18 cellular contexts compared by ENCODE assay signal in genomic region chr7:155786491-155786890, GRCh38. TPM values are rescaled to one million over a fixed set of nuclear protein-coding genes. Genes with fewer than 3 reads are reported as not detected.
DNase-seq lines count a peak whose midpoint lies in the region; TF ChIP-seq lines count a peak whose summit lies in the region.
"Had no signal": no experiment of that assay in that cellular context is flagged by ENCODE, and none has a peak within 500 bp of the region (broad histone marks: within the 10 kb centered on the region; RNA-seq: fewer than 3 reads in every experiment).

No MANE protein-coding gene starts in this region.

- H3K4me1 ChIP-seq in H9 (ENCODE audit: insufficient read depth, low read length) (no peaks in the 10 kb centered on the region), adipocyte (ENCODE audit: control insufficient read depth, insufficient read depth, low read length) (peaks cover 4% of the 10 kb centered on the region), sigmoid colon (peaks cover 0 to 13% (median 12%) of the 10 kb centered on the region in 4 donors)
- no peaks in the 10 kb centered on the region for H3K4me1 ChIP-seq in CD8-positive, alpha-beta memory T cell (ENCODE audit: insufficient read depth, low read length)

- H2AK5ac ChIP-seq in H9 (ENCODE audit: insufficient read length, low read length) = no peak overlapping the region

- H3K27ac ChIP-seq in H9 (ENCODE audit: insufficient read length, low read depth, low read length) (no peak overlapping the region), sigmoid colon (no peak overlapping the region)
- no peak overlapping the region for H3K27ac ChIP-seq in CD8-positive, alpha-beta memory T cell (ENCODE audit: low read depth, low read length)
- H3K27ac ChIP-seq: C4-2B had no signal

- H3K36me3 ChIP-seq in adipocyte (ENCODE audit: control insufficient read depth, insufficient read depth, low read length, severe bottlenecking) (peaks cover 9% of the 10 kb centered on the region), sigmoid colon (peaks cover 0 to 25% (median 0%) of the 10 kb centered on the region in 4 donors)
- H3K36me3 ChIP-seq in CD8-positive, alpha-beta memory T cell (ENCODE audit: insufficient read depth, low read length) = peaks cover 4% of the 10 kb centered on the region

- no peaks in the 10 kb centered on the region for H3K79me2 ChIP-seq in H9 (ENCODE audit: insufficient read depth, low read length)

- no peaks in the 10 kb centered on the region for H3K79me1 ChIP-seq in H9 (ENCODE audit: insufficient read depth, low read depth, low read length, poor library complexity, severe bottlenecking)

- no peak for TF ChIP-seq EP300 in sigmoid colon (IDR thresholded peaks at IDR 0.05)

- no peak overlapping the region for H2BK120ac ChIP-seq in H9 (ENCODE audit: low read depth, low read length, poor library complexity, severe bottlenecking)

- no peaks in the 10 kb centered on the region for H4K20me1 ChIP-seq in H9 (ENCODE audit: control insufficient read depth, insufficient read depth, insufficient read length)

- H4K5ac ChIP-seq in H9 (ENCODE audit: insufficient read length, low read depth, low read length) = no peak overlapping the region

- intact Hi-C loops in sigmoid colon (cut with DNase I) = no loop called here

- CTCF ChIA-PET in CD8-positive, alpha-beta memory T cell (lab: Charles Lee) = no interaction called here

- H2AFZ ChIP-seq in H9 (ENCODE audit: low read length) = no peak overlapping the region

- H3K27ac Mint-ChIP-seq in H9 = no peak overlapping the region
- H3K27ac Mint-ChIP-seq in mesothelial cell of epicardium = no peak overlapping the region
- H3K27ac Mint-ChIP-seq in CD8-positive, alpha-beta memory T cell = no peak overlapping the region

- H3K4me3 ChIP-seq in adipocyte (ENCODE audit: low read length) = peak overlapping the region; percentile 76
- H3K4me3 ChIP-seq in sigmoid colon = no peak overlapping the region
- no peak overlapping the region for H3K4me3 ChIP-seq in CD8-positive, alpha-beta memory T cell (ENCODE audit: low read length)

- no peak overlapping the region for H4K8ac ChIP-seq in H9 (replicated peaks; ENCODE audit: insufficient read length, low read depth, low read length)

- peaks cover 5% of the 10 kb centered on the region for H3K23me2 ChIP-seq in H9 (ENCODE audit: insufficient read length, low read depth, low read length, poor library complexity, severe bottlenecking)

- WGBS in H9 (ENCODE audit: extremely low coverage, insufficient read length, low lambda C conversion rate) = no CpG with 5 or more reads among the region's 10 CpGs
- 87 to 92% methylated on average over 10 of the region's 10 CpGs for WGBS in sigmoid colon, 2 donors

- TF ChIP-seq CTCF in H9 (conservative IDR thresholded peaks at IDR 0.05) = no peak
- no peak for TF ChIP-seq CTCF in mesothelial cell of epicardium (IDR thresholded peaks at IDR 0.05; ENCODE audit: unreplicated experiment)
- no peak for TF ChIP-seq CTCF in sigmoid colon (IDR thresholded peaks at IDR 0.05)

- POLR2A ChIA-PET in CD8-positive, alpha-beta memory T cell (lab: Charles Lee) = no interaction called here

- no peak overlapping the region for H2BK12ac ChIP-seq in H9 (ENCODE audit: insufficient read length, low read depth, low read length)

- H3K9me3 ChIP-seq in H9 (ENCODE audit: control insufficient read depth, low read depth, low read length) (no peaks in the 10 kb centered on the region), adipocyte (ENCODE audit: control insufficient read depth, low read length) (no peaks in the 10 kb centered on the region), sigmoid colon (no peaks in the 10 kb centered on the region)
- H3K9me3 ChIP-seq in CD8-positive, alpha-beta memory T cell (ENCODE audit: low read length) = no peaks in the 10 kb centered on the region

- H3K27me3 Mint-ChIP-seq in H9 (ENCODE audit: low read depth) = peaks cover 35% of the 10 kb centered on the region
- peaks cover 28% of the 10 kb centered on the region for H3K27me3 Mint-ChIP-seq in mesothelial cell of epicardium (ENCODE audit: low read depth)
- peaks cover 4 to 6% of the 10 kb centered on the region in 2 donors for H3K27me3 Mint-ChIP-seq in CD8-positive, alpha-beta memory T cell

- H3K4me2 ChIP-seq in H9 (ENCODE audit: insufficient read depth, insufficient read length, low read length) = peak overlapping the region; percentile 69

- H4K91ac ChIP-seq in H9 (ENCODE audit: insufficient read length, low read depth, low read length) = no peak overlapping the region

- H3K9ac ChIP-seq in H9 (ENCODE audit: extremely low read depth, insufficient read length, low read length) = no peak overlapping the region
- H3K9ac ChIP-seq in adipocyte (ENCODE audit: low read length) = no peak overlapping the region

- peaks cover 12 to 14% of the 10 kb centered on the region in 2 experiments for H3K4me1 Mint-ChIP-seq in H9
- peaks cover 4% of the 10 kb centered on the region for H3K4me1 Mint-ChIP-seq in mesothelial cell of epicardium
- H3K4me1 Mint-ChIP-seq in CD8-positive, alpha-beta memory T cell = peaks cover 8 to 13% (median 11%) of the 10 kb centered on the region in 3 donors

- H3T11ph ChIP-seq in H9 (ENCODE audit: low read length) = no peak overlapping the region

- no peak overlapping the region for H3K14ac ChIP-seq in H9 (ENCODE audit: insufficient read depth, low read length)

- H3K27me3 ChIP-seq in H9 (ENCODE audit: insufficient read depth, low read length) = no peaks in the 10 kb centered on the region; the same call in 1 of the 2 replicates
- no peaks in the 10 kb centered on the region for H3K27me3 ChIP-seq in adipocyte (replicated peaks; ENCODE audit: control insufficient read depth, insufficient read depth, low read length)
- peaks cover 9 to 19% (median 16%) of the 10 kb centered on the region in 3 donors for H3K27me3 ChIP-seq in sigmoid colon
- no peaks in the 10 kb centered on the region for H3K27me3 ChIP-seq in CD8-positive, alpha-beta memory T cell (ENCODE audit: insufficient read depth, low read length, poor library complexity, severe bottlenecking)

- no peak overlapping the region for H2BK15ac ChIP-seq in H9 (ENCODE audit: low read depth, low read length)

- H3K18ac ChIP-seq in H9 (ENCODE audit: insufficient read length, low read depth, low read length) = no peak overlapping the region

- H3K9me3 Mint-ChIP-seq in H9 (peaks cover 0 to under 1% of the 10 kb centered on the region in 2 experiments; a peak in 3 of 5 replicates), mesothelial cell of epicardium (peaks cover 6% of the 10 kb centered on the region)
- no peaks in the 10 kb centered on the region for H3K9me3 Mint-ChIP-seq in CD8-positive, alpha-beta memory T cell

- no peak for TF ChIP-seq POLR2A in sigmoid colon (IDR thresholded peaks at IDR 0.05)

- no peak overlapping the region for H2BK5ac ChIP-seq in H9 (ENCODE audit: insufficient read length, low read length)

- H3K36me3 Mint-ChIP-seq in H9 (ENCODE audit: insufficient read depth in 1 of 3, low read depth in 3 of 3) = peaks cover 1 to 14% (median 2%) of the 10 kb centered on the region in 3 experiments; a peak in 6 of 7 replicates
- peaks cover 21% of the 10 kb centered on the region for H3K36me3 Mint-ChIP-seq in mesothelial cell of epicardium
- peaks cover 9 to 34% (median 15%) of the 10 kb centered on the region in 3 donors for H3K36me3 Mint-ChIP-seq in CD8-positive, alpha-beta memory T cell

- no peak for DNase-seq in H9
- DNase-seq in adipocyte (ENCODE audit: low read depth) = no peak
- no peak for DNase-seq in mesothelial cell of epicardium (ENCODE audit: low spot score in 2 of 2, unreplicated experiment in 2 of 2)
- DNase-seq in sigmoid colon = peak; percentile 51
- DNase-seq in stimulated activated CD8-positive, alpha-beta memory T cell treated with anti-CD3 and anti-CD28 coated beads, Interleukin-4, amount 100 ng/mL, for 48 hours = no peak
- DNase-seq in stimulated activated naive CD4-positive, alpha-beta T cell treated with Interleukin-2 at 50 U/mL for 16 hours (lab: John Stamatoyannopoulos, UW) = no peak
- DNase-seq in CD8-positive, alpha-beta memory T cell = no peak
- DNase-seq in NCI-H2029 (lab: John Stamatoyannopoulos, UW) = no peak
- DNase-seq: AML-193, KBM-7, NCI-H1694 treated with DMSO at 0.1 percent for 48 hours, NCI-H2227 treated with DMSO at 0.1 percent for 48 hours, NCI-H524, NCI-H82, RPMI8226, SIG-M5 had no signal

- H2BK20ac ChIP-seq in H9 (ENCODE audit: low read depth, low read length, poor library complexity, severe bottlenecking) = no peak overlapping the region

- H3K4me3 Mint-ChIP-seq in H9 (peak overlapping the region; percentile 52 to 78; a peak in 4 of 5 replicates), mesothelial cell of epicardium (peak overlapping the region; percentile 46)
- H3K4me3 Mint-ChIP-seq in CD8-positive, alpha-beta memory T cell = no peak overlapping the region

- no peak overlapping the region for H3K23ac ChIP-seq in H9 (ENCODE audit: insufficient read length, low read depth, low read length)

- H3K4ac ChIP-seq in H9 (ENCODE audit: low read depth, low read length) = no peak overlapping the region

- no peak overlapping the region for H3K56ac ChIP-seq in H9 (ENCODE audit: insufficient read length, low read depth, low read length)

RNA-seq across cellular contexts. Expression of gene SHH, which starts 25.8 kb away (rescaled TPM):
- total RNA-seq in H9 (2021) (0.07 and 0.09 TPM in 2 replicates), mesothelial cell of epicardium (0.58 to 0.75 TPM (median 0.73 TPM) in 3 replicates), sigmoid colon (not detected)
- 1 to 10 TPM in 1 of 3 donors, under 1 TPM in 2; 0.46 to 1.8 (median 0.60) TPM for polyA plus RNA-seq in sigmoid colon
- total RNA-seq in CD8-positive, alpha-beta memory T cell = not detected
- not detected for polyA plus RNA-seq in CD8-positive, alpha-beta memory T cell
- total RNA-seq: H1 had no signal
- polyA plus RNA-seq: H1 had no signal

Comparison
In these comparisons a context has a peak if more than half of its experiments do, and no peak if none do; other contexts are left out.
1. H3K4me3 Mint-ChIP-seq: peak in H9 (2 of 2) and mesothelial cell of epicardium (single experiment); none in CD8-positive, alpha-beta memory T cell (0 of 7).